ENCODE assay signal across 34 cellular contexts in genomic region chr11:5394091-5394490, GRCh38. TPM values are rescaled to one million over a fixed set of nuclear protein-coding genes. Genes with fewer than 3 reads are reported as not detected.
"Had no signal": no experiment of that assay in that cellular context is flagged by ENCODE, and none has a peak within 500 bp of the region (broad histone marks: within the 10 kb centered on the region; RNA-seq: fewer than 3 reads in every experiment).

No MANE protein-coding gene starts in this region.

- H3K27ac Mint-ChIP-seq: stimulated activated effector memory CD8-positive, alpha-beta T cell treated with anti-CD3 and anti-CD28 coated beads, Interleukin-12 subunit alpha, Interleukin-12 subunit beta, amount 100 ng/mL, for 72 hours; stimulated activated memory B cell treated with anti-CD40 and anti-IgM and Interleukin-4, amounts not matched to agents 10 μg/mL and 1 μg/mL and 100 μg/mL, for 72 hours; stimulated activated naive B cell treated with anti-CD40 and anti-IgM and Interleukin-4, amounts not matched to agents 10 μg/mL and 1 μg/mL and 100 μg/mL, for 72 hours; stimulated activated naive CD8-positive, alpha-beta T cell treated with anti-CD3 and anti-CD28 coated beads, Interleukin-15, Interleukin-2, amounts not matched to agents 100 ng/mL and 50 ng/mL, for 24 hours; type B pancreatic cell had no signal

- H3K4me1 ChIP-seq: stomach, suprapubic skin, testis, thyroid gland, tibial artery, tibial nerve, transverse colon, upper lobe of left lung, upper lobe of right lung, uterus, vagina had no signal

- DNase-seq: stimulated activated CD4-positive, alpha-beta T cell treated with anti-CD3 and anti-CD28 coated beads, Interleukin-2, amount 100 ng/mL, for 48 hours; stimulated activated CD4-positive, alpha-beta T cell treated with anti-CD3 and anti-CD28 coated beads, Interleukin-4, amount 100 ng/mL, for 1 hour; stimulated activated CD4-positive, alpha-beta T cell treated with anti-CD3 and anti-CD28 coated beads, Interleukin-4, amount 100 ng/mL, for 24 hours; stimulated activated CD4-positive, alpha-beta T cell treated with anti-CD3 and anti-CD28 coated beads, Interleukin-4, amount 100 ng/mL, for 4 hours; stimulated activated CD8-positive, alpha-beta memory T cell treated with anti-CD3 and anti-CD28 coated beads, Interleukin-4, amount 100 ng/mL, for 48 hours; stimulated activated naive B cell treated with anti-CD40 and anti-IgM and Interleukin-4, amounts not matched to agents 10 μg/mL and 1 μg/mL and 100 μg/mL, for 72 hours; stimulated activated naive CD4-positive, alpha-beta T cell; stimulated activated naive CD4-positive, alpha-beta T cell treated with Interleukin-2 at 50 U/mL for 16 hours; stimulated activated naive CD8-positive, alpha-beta T cell treated with anti-CD3 and anti-CD28 coated beads, Interleukin-15, amount 100 ng/mL, for 72 hours; stimulated activated naive CD8-positive, alpha-beta T cell treated with anti-CD3 and anti-CD28 coated beads, Interleukin-15, Interleukin-2, amounts not matched to agents 100 U/mL and 50 U/mL, for 24 hours; stomach; substantia nigra; testis; thyroid gland; tibial artery; transverse colon; trophoblast cell; upper lobe of left lung; upper lobe of right lung; uterus had no signal

- H3K36me3 ChIP-seq: stomach, suprapubic skin, thoracic aorta, thyroid gland, tibial artery, tibial nerve, transverse colon, upper lobe of left lung, upper lobe of right lung, uterus, vagina had no signal

- H3K27me3 Mint-ChIP-seq: stimulated activated naive CD8-positive, alpha-beta T cell treated with anti-CD3 and anti-CD28 coated beads, Interleukin-15, amount 100 ng/mL, for 72 hours; stimulated activated naive CD8-positive, alpha-beta T cell treated with anti-CD3 and anti-CD28 coated beads, Interleukin-15, Interleukin-2, amounts not matched to agents 100 ng/mL and 50 ng/mL, for 24 hours had no signal

- H3K27ac ChIP-seq: stomach, suprapubic skin, testis, thoracic aorta, thyroid gland, tibial artery, tibial nerve, transverse colon, upper lobe of left lung, upper lobe of right lung, uterus, vagina had no signal

- H3K27me3 ChIP-seq: stomach, suprapubic skin, testis, thyroid gland, tibial artery, tibial nerve, transverse colon, upper lobe of left lung, upper lobe of right lung, uterus, vagina had no signal

- ATAC-seq: stimulated activated effector memory CD8-positive, alpha-beta T cell treated with anti-CD3 and anti-CD28 coated beads, Interleukin-12 subunit alpha, Interleukin-12 subunit beta, amount 100 ng/mL, for 72 hours; stimulated activated memory B cell treated with anti-CD40 and anti-IgM and Interleukin-4, amounts not matched to agents 10 μg/mL and 1 μg/mL and 100 μg/mL, for 72 hours; stimulated activated naive B cell treated with anti-CD40 and anti-IgM and Interleukin-4, amounts not matched to agents 10 μg/mL and 1 μg/mL and 100 μg/mL, for 72 hours; stimulated activated naive CD8-positive, alpha-beta T cell treated with anti-CD3 and anti-CD28 coated beads, Interleukin-15, amount 100 ng/mL, for 72 hours; stimulated activated naive CD8-positive, alpha-beta T cell treated with anti-CD3 and anti-CD28 coated beads, Interleukin-15, Interleukin-2, amounts not matched to agents 100 U/mL and 50 U/mL, for 24 hours; upper lobe of right lung had no signal

- H3K9me3 Mint-ChIP-seq: stimulated activated naive CD8-positive, alpha-beta T cell treated with anti-CD3 and anti-CD28 coated beads, Interleukin-15, amount 100 ng/mL, for 72 hours; stimulated activated naive CD8-positive, alpha-beta T cell treated with anti-CD3 and anti-CD28 coated beads, Interleukin-15, Interleukin-2, amounts not matched to agents 100 ng/mL and 50 ng/mL, for 24 hours; type B pancreatic cell had no signal

- H3K4me3 Mint-ChIP-seq: stimulated activated effector memory CD8-positive, alpha-beta T cell treated with anti-CD3 and anti-CD28 coated beads, Interleukin-12 subunit alpha, Interleukin-12 subunit beta, amount 100 ng/mL, for 72 hours; stimulated activated memory B cell treated with anti-CD40 and anti-IgM and Interleukin-4, amounts not matched to agents 10 μg/mL and 1 μg/mL and 100 μg/mL, for 72 hours; stimulated activated naive B cell treated with anti-CD40 and anti-IgM and Interleukin-4, amounts not matched to agents 10 μg/mL and 1 μg/mL and 100 μg/mL, for 72 hours; stimulated activated naive CD8-positive, alpha-beta T cell treated with anti-CD3 and anti-CD28 coated beads, Interleukin-15, amount 100 ng/mL, for 72 hours; stimulated activated naive CD8-positive, alpha-beta T cell treated with anti-CD3 and anti-CD28 coated beads, Interleukin-15, Interleukin-2, amounts not matched to agents 100 ng/mL and 50 ng/mL, for 24 hours; type B pancreatic cell had no signal

- FAIRE-seq: urothelium cell line had no signal

- H3K9me3 ChIP-seq: stomach, suprapubic skin, testis, thoracic aorta, thyroid gland, tibial artery, tibial nerve, transverse colon, upper lobe of left lung, upper lobe of right lung, uterus, vagina had no signal

- H3K36me3 Mint-ChIP-seq: stimulated activated effector memory CD8-positive, alpha-beta T cell treated with anti-CD3 and anti-CD28 coated beads, Interleukin-12 subunit alpha, Interleukin-12 subunit beta, amount 100 ng/mL, for 72 hours; stimulated activated memory B cell treated with anti-CD40 and anti-IgM and Interleukin-4, amounts not matched to agents 10 μg/mL and 1 μg/mL and 100 μg/mL, for 72 hours; stimulated activated naive B cell treated with anti-CD40 and anti-IgM and Interleukin-4, amounts not matched to agents 10 μg/mL and 1 μg/mL and 100 μg/mL, for 72 hours; type B pancreatic cell had no signal

- H3K4me3 ChIP-seq: stomach, suprapubic skin, testis, thoracic aorta, thyroid gland, tibial artery, tibial nerve, transverse colon, upper lobe of left lung, upper lobe of right lung, uterus, vagina had no signal

- H3K4me1 Mint-ChIP-seq: stimulated activated effector memory CD8-positive, alpha-beta T cell treated with anti-CD3 and anti-CD28 coated beads, Interleukin-12 subunit alpha, Interleukin-12 subunit beta, amount 100 ng/mL, for 72 hours; stimulated activated memory B cell treated with anti-CD40 and anti-IgM and Interleukin-4, amounts not matched to agents 10 μg/mL and 1 μg/mL and 100 μg/mL, for 72 hours; stimulated activated naive B cell treated with anti-CD40 and anti-IgM and Interleukin-4, amounts not matched to agents 10 μg/mL and 1 μg/mL and 100 μg/mL, for 72 hours; stimulated activated naive CD8-positive, alpha-beta T cell treated with anti-CD3 and anti-CD28 coated beads, Interleukin-15, amount 100 ng/mL, for 72 hours had no signal

RNA-seq across cellular contexts. Expression of gene OR51M1, which starts 10.5 kb away (rescaled TPM):
- total RNA-seq: stomach, subcutaneous adipose tissue, suprapubic skin, temporal lobe, testis, thoracic aorta, thyroid gland, tibial nerve, transverse colon, upper lobe of left lung, upper lobe of right lung, ureter, urinary bladder, uterus, vagina had no signal
- polyA plus RNA-seq: stomach, urinary bladder had no signal

RNA-seq across cellular contexts. Expression of gene OR51Q1, which starts 27.8 kb away (rescaled TPM):
- total RNA-seq: stomach, subcutaneous adipose tissue, suprapubic skin, temporal lobe, testis, thoracic aorta, thyroid gland, tibial nerve, transverse colon, upper lobe of left lung, upper lobe of right lung, ureter, urinary bladder, uterus, vagina had no signal
- polyA plus RNA-seq: stomach, thymus, urinary bladder had no signal

RNA-seq across cellular contexts. Expression of gene OR51B6, which starts 42.8 kb away (rescaled TPM):
- total RNA-seq: stomach, subcutaneous adipose tissue, suprapubic skin, temporal lobe, testis, thoracic aorta, thyroid gland, tibial nerve, transverse colon, upper lobe of left lung, upper lobe of right lung, ureter, urinary bladder, uterus, vagina had no signal
- polyA plus RNA-seq: stomach, thymus, urinary bladder had no signal

RNA-seq across cellular contexts. Expression of gene OR51I1, which starts 47.2 kb away (rescaled TPM):
- total RNA-seq: stomach, suprapubic skin, temporal lobe, thoracic aorta, transverse colon, upper lobe of right lung, vagina had no signal
- polyA plus RNA-seq: stomach, thymus, urinary bladder had no signal

RNA-seq across cellular contexts. Expression of gene OR51B5, which starts 50.8 kb away (rescaled TPM):
- total RNA-seq: suprapubic skin, transverse colon, upper lobe of right lung had no signal
- polyA plus RNA-seq: stomach, urinary bladder had no signal
